7 cellular contexts compared by ENCODE assay signal in genomic region chr14:66624319-66624937, GRCh38.
DNase-seq lines count a peak whose midpoint lies in the region; ATAC-seq and TF ChIP-seq lines count a peak whose summit lies in the region.

No MANE protein-coding gene starts in this region.

- H3K36me3 Mint-ChIP-seq in activated naive CD8-positive, alpha-beta T cell treated with anti-CD3 and anti-CD28 coated beads for 36 hours: peaks cover 25% of the 10 kb centered on the region

- H3K9me3 ChIP-seq in heart left ventricle: no peaks in the 10 kb centered on the region

- POLR2A ChIA-PET in HEK293T (lab: Yijun Ruan, JAX): interaction anchor here (0.9 kb wide), 1 partner anchor 117 kb away, joined by 3 read pairs; the partner anchor contains the start of gene GPHN

- no peak overlapping the region for H3K4me3 Mint-ChIP-seq in activated naive CD8-positive, alpha-beta T cell treated with anti-CD3 and anti-CD28 coated beads for 36 hours

- CTCF ChIA-PET in HEK293T (lab: Yijun Ruan, JAX): interaction anchor here (0.6 to 1.4 kb wide), 5 partner anchors 16 to 662 kb away, joined by 3 to 4 read pairs (median 3); no protein-coding TSS in a partner anchor

- DNase-seq in ELR (ENCODE audit: low read depth) (peak; percentile 74), HEK293T (ENCODE audit: extremely low spot score) (peak; percentile 52), NCI-H524 (lab: John Stamatoyannopoulos, UW) (peak; percentile 61 to 82), heart left ventricle (peak; percentile 33 to 68 (median 44)), renal cortical epithelial cell (ENCODE audit: low read depth) (peak; percentile 57)
- DNase-seq in activated naive CD8-positive, alpha-beta T cell treated with anti-CD3 and anti-CD28 coated beads for 36 hours: peak; percentile 8

- H3K27me3 ChIP-seq in heart left ventricle: no peaks in the 10 kb centered on the region

- peaks cover 3% of the 10 kb centered on the region for H3K9me3 Mint-ChIP-seq in activated naive CD8-positive, alpha-beta T cell treated with anti-CD3 and anti-CD28 coated beads for 36 hours

- TF ChIP-seq CTCF in heart left ventricle (IDR thresholded peaks at IDR 0.05): peak; percentile 56 to 80 (median 68)

- peak overlapping the region in 1 of 12 donors; percentile 23 for H3K27ac ChIP-seq in heart left ventricle

- no peaks in the 10 kb centered on the region for H3K36me3 ChIP-seq in heart left ventricle

- peaks cover 8% of the 10 kb centered on the region for H3K4me1 Mint-ChIP-seq in activated naive CD8-positive, alpha-beta T cell treated with anti-CD3 and anti-CD28 coated beads for 36 hours

- H3K27ac Mint-ChIP-seq in activated naive CD8-positive, alpha-beta T cell treated with anti-CD3 and anti-CD28 coated beads for 36 hours: no peak overlapping the region

- no peaks in the 10 kb centered on the region for H3K27me3 Mint-ChIP-seq in activated naive CD8-positive, alpha-beta T cell treated with anti-CD3 and anti-CD28 coated beads for 36 hours

- intact Hi-C loops in heart left ventricle (cut with DNase I): loop anchor here in 5 of 10 donors (5.0 to 10.0 kb wide), 6 partner anchors 38 to 490 kb away; no protein-coding TSS in a partner anchor

- H3K4me1 ChIP-seq in heart left ventricle: peaks cover 0 to 16% (median 6%) of the 10 kb centered on the region in 12 donors

- 4 to 21% (median 7%) methylated on average over 2 of the region's 2 CpGs for WGBS in heart left ventricle, 4 donors

- TF ChIP-seq POLR2A in heart left ventricle (IDR thresholded peaks at IDR 0.05): no peak

- ATAC-seq in heart left ventricle (peak; percentile 80 to 95 (median 91)), HG02623 (IDR thresholded peaks at IDR 0.05; ENCODE audit: unreplicated experiment) (no peak)

- H3K4me3 ChIP-seq in heart left ventricle: no peak overlapping the region

TF ChIP-seq in HEK293T, 16 proteins besides CTCF, POLR2A, EP300 and RAD21:
- TF ChIP-seq ZNF384 (IDR thresholded peaks at IDR 0.05): no peak
- no peak for TF ChIP-seq FOXK2 (IDR thresholded peaks at IDR 0.05)
- TF ChIP-seq ELF4 (IDR thresholded peaks at IDR 0.05): no peak
- TF ChIP-seq FOXA1 (IDR thresholded peaks at IDR 0.05): no peak
- TF ChIP-seq SUZ12 (IDR thresholded peaks at IDR 0.05): no peak
- TF ChIP-seq NFRKB (IDR thresholded peaks at IDR 0.05): no peak
- TF ChIP-seq FOXM1 (IDR thresholded peaks at IDR 0.05; ENCODE audit: borderline replicate concordance): no peak
- no peak for TF ChIP-seq HDGF (IDR thresholded peaks at IDR 0.05; ENCODE audit: borderline replicate concordance)
- no peak for TF ChIP-seq PKNOX1 (IDR thresholded peaks at IDR 0.05)
- no peak for TF ChIP-seq L3MBTL2 (conservative IDR thresholded peaks at IDR 0.05)
- no peak for TF ChIP-seq LEF1 (IDR thresholded peaks at IDR 0.05; ENCODE audit: borderline replicate concordance)
- TF ChIP-seq TARDBP (IDR thresholded peaks at IDR 0.05): no peak
- TF ChIP-seq ARNT (IDR thresholded peaks at IDR 0.05): no peak

Comparison
In these comparisons a context has a peak if more than half of its experiments do, and no peak if none do; other contexts are left out.
1. DNase-seq: peak in every context shown above with its lines; median percentile 74 in ELR; 72 in NCI-H524; 57 in renal cortical epithelial cell; 52 in HEK293T; 44 in heart left ventricle; 8 in activated naive CD8-positive, alpha-beta T cell treated with anti-CD3 and anti-CD28 coated beads for 36 hours.